8 cellular contexts compared by ENCODE assay signal in the genomic region with DNA sequence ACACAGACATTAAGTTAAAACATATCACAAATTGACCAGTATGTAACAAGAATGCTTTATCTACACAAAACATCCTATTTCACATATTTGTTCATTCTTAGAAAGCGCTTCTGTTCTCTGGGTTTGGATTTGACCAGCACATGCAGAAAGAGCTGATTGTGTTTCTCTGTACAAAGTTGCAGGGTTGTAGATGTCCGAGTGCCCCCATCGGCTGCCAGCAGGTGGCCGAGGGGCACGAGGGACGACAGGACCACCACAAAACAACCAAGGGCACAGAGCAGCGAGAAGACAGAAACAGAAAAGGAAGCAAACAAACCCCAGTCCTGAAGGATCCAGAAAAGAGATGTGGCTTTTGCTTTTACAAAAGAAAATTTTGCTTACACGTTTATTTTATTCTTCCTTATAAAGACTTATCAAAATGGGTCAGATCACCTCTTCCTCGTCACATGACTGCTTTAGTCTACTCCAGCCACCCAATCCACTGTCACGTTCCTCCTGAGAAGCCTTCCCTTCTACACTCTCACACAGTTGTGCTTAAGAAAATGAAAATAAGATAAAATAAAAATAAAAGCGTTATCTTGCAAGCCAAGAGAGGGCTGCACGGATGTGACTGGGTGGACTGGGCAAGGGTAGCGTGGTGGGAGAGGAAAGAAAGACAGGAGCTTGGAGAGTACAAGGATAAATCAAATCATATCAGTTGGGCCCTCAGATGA. TPM values are rescaled to one million over a fixed set of nuclear protein-coding genes. Genes with fewer than 3 reads are reported as not detected.
DNase-seq lines count a peak whose midpoint lies in the region; ATAC-seq, FAIRE-seq and TF ChIP-seq lines count a peak whose summit lies in the region.
"Had no signal": no experiment of that assay in that cellular context is flagged by ENCODE, and none has a peak within 500 bp of the region (broad histone marks: within the 10 kb centered on the region; RNA-seq: fewer than 3 reads in every experiment).

No MANE protein-coding gene starts in this region.

- no peak overlapping the region for H3K18ac ChIP-seq in neuronal stem cell (ENCODE audit: low read length)

- WGBS in neuronal stem cell (ENCODE audit: extremely low coverage in 2 of 2, insufficient read length in 2 of 2, insufficient replicate concordance in 1 of 2), 2 donors: no CpG with 5 or more reads among the region's 13 CpGs

- H2BK12ac ChIP-seq in neuronal stem cell (ENCODE audit: low read length): no peak overlapping the region

- H3K27me3 Mint-ChIP-seq in astrocyte (ENCODE audit: low read depth, unreplicated experiment): peaks cover 78% of the 10 kb centered on the region

- no peaks in the 10 kb centered on the region for H3K36me3 ChIP-seq in MM.1S (replicated peaks; ENCODE audit: insufficient read depth, low read length)
- no peaks in the 10 kb centered on the region for H3K36me3 ChIP-seq in astrocyte (ENCODE audit: insufficient read depth, low read length)
- no peaks in the 10 kb centered on the region for H3K36me3 ChIP-seq in neuronal stem cell (replicated peaks in 1 of 2; ENCODE audit: control insufficient read depth in 2 of 2, insufficient read depth in 2 of 2, low read length in 2 of 2)

- TF ChIP-seq CTCF in GM12872 (IDR thresholded peaks at IDR 0.05; ENCODE audit: insufficient read depth, low read depth, low read length): peak; percentile 31; the same call in 2 of the 3 replicates
- TF ChIP-seq CTCF in MM.1S (IDR thresholded peaks at IDR 0.05; ENCODE audit: low read length): no peak
- no peak for TF ChIP-seq CTCF in astrocyte (IDR thresholded peaks at IDR 0.05; ENCODE audit: insufficient read depth, low read depth, low read length)

- no peaks in the 10 kb centered on the region for H3K4me1 ChIP-seq in MM.1S (ENCODE audit: low read length)
- peaks cover 9% of the 10 kb centered on the region for H3K4me1 ChIP-seq in astrocyte (ENCODE audit: insufficient read depth, low read length)
- H3K4me1 ChIP-seq in neuronal stem cell (ENCODE audit: control insufficient read depth in 2 of 2, insufficient read depth in 1 of 2, low read depth in 1 of 2, low read length in 2 of 2): peaks cover 3 to 6% of the 10 kb centered on the region in 2 donors

- no peaks in the 10 kb centered on the region for H3F3A ChIP-seq in MM.1S (ENCODE audit: insufficient read depth, low read length)

- no peaks in the 10 kb centered on the region for H3K79me2 ChIP-seq in MM.1S (ENCODE audit: low read length)
- H3K79me2 ChIP-seq in astrocyte (ENCODE audit: insufficient read depth, low read length): no peaks in the 10 kb centered on the region

- peak overlapping the region; percentile 96 for H3K27ac Mint-ChIP-seq in astrocyte (ENCODE audit: unreplicated experiment)

- H3K4me1 Mint-ChIP-seq in astrocyte (ENCODE audit: low read depth, unreplicated experiment): peaks cover 4% of the 10 kb centered on the region

- H3K4me3 Mint-ChIP-seq in astrocyte (ENCODE audit: unreplicated experiment): peak overlapping the region; percentile 73

- H3K4me3 ChIP-seq in MM.1S (ENCODE audit: low read length) (0 out of 2 replicates have a peak overlapping the region, but pooled peaks have one; percentile 45), astrocyte (ENCODE audit: insufficient read depth, low read depth, low read length) (no peak overlapping the region), neuronal stem cell (ENCODE audit: low read length in 2 of 2) (no peak overlapping the region)

- peaks cover 4% of the 10 kb centered on the region; the same call in 1 of the 2 replicates for H3K27me3 ChIP-seq in MM.1S (replicated peaks; ENCODE audit: insufficient read depth, low read length)
- peaks cover 94% of the 10 kb centered on the region for H3K27me3 ChIP-seq in astrocyte (ENCODE audit: insufficient read depth, low read length)
- H3K27me3 ChIP-seq in neuronal stem cell (ENCODE audit: control insufficient read depth in 3 of 3, insufficient read depth in 3 of 3, low read depth in 1 of 3, low read length in 3 of 3): peaks cover 38 to 99% (median 71%) of the 10 kb centered on the region in 3 experiments

- no peaks in the 10 kb centered on the region for H3K79me1 ChIP-seq in neuronal stem cell (ENCODE audit: low read depth, low read length)

- no peak for FAIRE-seq in astrocyte (lab: Jason Lieb, UNC)

- ATAC-seq in GM21825 (IDR thresholded peaks at IDR 0.05; ENCODE audit: unreplicated experiment) (no peak), HG03280 (IDR thresholded peaks at IDR 0.05; ENCODE audit: unreplicated experiment) (no peak)

- no peak overlapping the region for H2AK5ac ChIP-seq in neuronal stem cell (ENCODE audit: low read depth, low read length)

- H3K9ac ChIP-seq in MM.1S (ENCODE audit: low read length): no peak overlapping the region
- no peak overlapping the region for H3K9ac ChIP-seq in astrocyte (ENCODE audit: low read length)
- peak overlapping the region; percentile 72 for H3K9ac ChIP-seq in neuronal stem cell (ENCODE audit: low read depth, low read length, poor library complexity)

- H3K4me2 ChIP-seq in MM.1S (ENCODE audit: low read depth, low read length) (no peak overlapping the region), astrocyte (ENCODE audit: low read length) (peak overlapping the region; percentile 74), neuronal stem cell (ENCODE audit: insufficient read depth, low read length, poor library complexity, severe bottlenecking) (peak overlapping the region; percentile 93)

- H3K36me3 Mint-ChIP-seq in astrocyte (ENCODE audit: low read depth, unreplicated experiment): peaks cover 4% of the 10 kb centered on the region

- H2BK120ac ChIP-seq in neuronal stem cell (ENCODE audit: low read depth, low read length): no peak overlapping the region

- DNase-seq in MM.1S (no peak), astrocyte (ENCODE audit: low read depth) (no peak), neuronal stem cell (ENCODE audit: low spot score) (no peak), NCI-H1092 treated with DMSO at 0.1 percent for 48 hours (lab: John Stamatoyannopoulos, UW) (no peak)

- H2AFZ ChIP-seq in MM.1S (ENCODE audit: low read length) (peak overlapping the region; percentile 61; the same call in 1 of the 2 replicates), astrocyte (ENCODE audit: low read depth, low read length) (no peak overlapping the region), neuronal stem cell (ENCODE audit: low read length) (peak overlapping the region; percentile 89)

- H3K27ac ChIP-seq in MM.1S (ENCODE audit: low read length) (no peak overlapping the region), astrocyte (ENCODE audit: low read depth, low read length) (no peak overlapping the region), neuronal stem cell (replicated peaks; ENCODE audit: low read length) (no peak overlapping the region)

- no peak overlapping the region for H4K8ac ChIP-seq in neuronal stem cell (ENCODE audit: low read depth, low read length)

- peak overlapping the region; percentile 95 for H3K23ac ChIP-seq in neuronal stem cell (ENCODE audit: low read depth, low read length, poor library complexity)

- no peak overlapping the region for H2BK15ac ChIP-seq in neuronal stem cell (ENCODE audit: low read length)

- no peak overlapping the region for H3K4ac ChIP-seq in neuronal stem cell (ENCODE audit: low read length)

- no peaks in the 10 kb centered on the region for H3K9me2 ChIP-seq in MM.1S (replicated peaks; ENCODE audit: insufficient read depth, low read length)

- H2BK5ac ChIP-seq in neuronal stem cell (ENCODE audit: low read length): no peak overlapping the region

- no peaks in the 10 kb centered on the region for H3K9me3 ChIP-seq in MM.1S (replicated peaks; ENCODE audit: insufficient read depth, low read length)
- peaks cover 12% of the 10 kb centered on the region for H3K9me3 ChIP-seq in astrocyte (ENCODE audit: insufficient read depth, low read depth, low read length)
- H3K9me3 ChIP-seq in neuronal stem cell (replicated peaks in 1 of 2; ENCODE audit: control insufficient read depth in 2 of 2, insufficient read depth in 1 of 2, low read depth in 1 of 2, low read length in 2 of 2): no peaks in the 10 kb centered on the region

- H3K9me3 Mint-ChIP-seq in astrocyte (ENCODE audit: unreplicated experiment): peaks cover 21% of the 10 kb centered on the region

- H4K20me1 ChIP-seq in MM.1S (ENCODE audit: insufficient read depth, low read length) (no peaks in the 10 kb centered on the region), astrocyte (ENCODE audit: insufficient read depth, low read length) (peaks cover 5% of the 10 kb centered on the region)

- no peak overlapping the region for H4K91ac ChIP-seq in neuronal stem cell (ENCODE audit: low read depth, low read length, poor library complexity)

- no peak overlapping the region for H3K14ac ChIP-seq in neuronal stem cell (ENCODE audit: low read length)

RNA-seq across cellular contexts. Expression of a gene that starts 9.5 kb away (rescaled TPM):
- total RNA-seq in astrocyte: 0.16 and 0.17 TPM in 2 replicates
- polyA plus RNA-seq in neuronal stem cell (2013, experiment 1 of 2): 0.13 TPM
- polyA plus RNA-seq in neuronal stem cell (2013, experiment 2 of 2): 0.10 TPM
- total RNA-seq: epithelial cell of proximal tubule had no signal
